Comparison of ENCODE assay signal across 25 cellular contexts in the genomic region with DNA sequence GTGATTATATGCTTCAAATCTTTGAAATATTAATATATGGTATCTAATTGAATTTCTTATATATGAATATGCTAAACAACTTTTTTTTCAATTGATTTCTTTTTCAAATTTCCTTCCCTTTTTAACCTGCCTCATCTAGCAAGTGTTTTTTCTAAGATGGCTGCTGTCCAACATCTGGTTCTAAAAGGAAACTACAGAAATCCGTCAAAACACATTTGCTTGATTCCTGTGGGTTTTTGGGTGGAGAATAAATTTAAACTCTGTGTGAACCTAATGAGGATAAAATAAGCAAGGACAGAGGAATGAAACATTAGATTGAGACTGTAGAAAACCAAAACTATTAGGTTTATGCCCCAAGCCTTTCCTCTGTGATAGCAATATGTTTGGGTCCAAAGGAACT.
DNase-seq lines count a peak whose midpoint lies in the region; ATAC-seq and TF ChIP-seq lines count a peak whose summit lies in the region.
"Had no signal": no experiment of that assay in that cellular context is flagged by ENCODE, and none has a peak within 500 bp of the region (broad histone marks: within the 10 kb centered on the region; RNA-seq: fewer than 3 reads in every experiment).

No MANE protein-coding gene starts in this region.

- H3K4me3 ChIP-seq in AG10803 (ENCODE audit: low read length) (no peak overlapping the region), smooth muscle cell (no peak overlapping the region)
- H3K4me3 ChIP-seq: body of pancreas, lower lobe of right lung, right atrium auricular region had no signal

- DNase-seq in AG10803 (ENCODE audit: low read depth), result peak; percentile 54
- DNase-seq in Kasumi-1 (lab: John Stamatoyannopoulos, UW), result peak; percentile 28 to 35
- peak; percentile 66 for DNase-seq in dedifferentiated amniotic fluid mesenchymal stem cell (ENCODE audit: extremely low spot score)
- peak; percentile 35 for DNase-seq in medulla oblongata (ENCODE audit: extremely low spot score)
- no peak for DNase-seq in NCI-H187 (lab: John Stamatoyannopoulos, UW)
- no peak for DNase-seq in NCI-H1092 treated with DMSO at 0.1 percent for 48 hours (lab: John Stamatoyannopoulos, UW)
- DNase-seq in smooth muscle cell (lab: John Stamatoyannopoulos, UW; ENCODE audit: unreplicated experiment), result no peak
- DNase-seq: ACHN; activated CD4-positive, alpha-beta T cell treated with anti-CD3 and anti-CD28 coated beads for 36 hours; body of pancreas; CD8-positive, alpha-beta T cell; endodermal cell; foreskin keratinocyte; HFFc6; hypothalamus; lower lobe of right lung; NCI-H1436 treated with DMSO at 0.1 percent for 48 hours; NCI-H2171 treated with DMSO at 0.1 percent for 48 hours; NCI-H69; occipital lobe; Right ventricle myocardium superior; T-cell had no signal

- H3K36me3 ChIP-seq in smooth muscle cell (ENCODE audit: low read depth), result no peaks in the 10 kb centered on the region
- H3K36me3 ChIP-seq: lower lobe of right lung, right atrium auricular region had no signal

- H4K20me1 ChIP-seq in smooth muscle cell (ENCODE audit: low read depth), result no peaks in the 10 kb centered on the region

- no peaks in the 10 kb centered on the region for H3K79me2 ChIP-seq in smooth muscle cell (ENCODE audit: low read depth)

- TF ChIP-seq CTCF in AG10803 (conservative IDR thresholded peaks at IDR 0.05; ENCODE audit: low read length) (no peak), smooth muscle cell (IDR thresholded peaks at IDR 0.05; ENCODE audit: borderline replicate concordance, insufficient read depth, poor library complexity, severe bottlenecking) (no peak)

- H3K4me2 ChIP-seq in smooth muscle cell, result no peak overlapping the region

- no peaks in the 10 kb centered on the region for H3K27me3 ChIP-seq in smooth muscle cell (ENCODE audit: low read depth)
- H3K27me3 ChIP-seq: body of pancreas, foreskin keratinocyte, right atrium auricular region had no signal

- no peak for ATAC-seq in GM21529 (IDR thresholded peaks at IDR 0.05; ENCODE audit: unreplicated experiment)
- ATAC-seq: activated CD4-positive, alpha-beta T cell treated with anti-CD3 and anti-CD28 coated beads for 36 hours; activated naive CD4-positive, alpha-beta T cell treated with anti-CD3 and anti-CD28 coated beads, Interleukin-2, amount 50 U/mL, for 72 hours; body of pancreas; CD8-positive, alpha-beta T cell; foreskin keratinocyte; lower lobe of right lung; T-cell had no signal

- no peak overlapping the region for H2AFZ ChIP-seq in smooth muscle cell (ENCODE audit: low read depth)

- 73% methylated on average over 1 of the region's 1 CpG for WGBS in smooth muscle cell (ENCODE audit: low lambda C conversion rate)

- no peak overlapping the region for H3K27ac ChIP-seq in smooth muscle cell (ENCODE audit: low read depth)
- H3K27ac ChIP-seq: body of pancreas, foreskin keratinocyte, lower lobe of right lung, right atrium auricular region had no signal

- no peaks in the 10 kb centered on the region for H3F3A ChIP-seq in smooth muscle cell (ENCODE audit: low read depth)

- H3K4me1 ChIP-seq in smooth muscle cell (ENCODE audit: low read depth), result no peaks in the 10 kb centered on the region
- H3K4me1 ChIP-seq: foreskin keratinocyte, lower lobe of right lung, right atrium auricular region had no signal

- H3K9ac ChIP-seq in smooth muscle cell (ENCODE audit: low read depth), result no peak overlapping the region

- no peaks in the 10 kb centered on the region for H3K9me3 ChIP-seq in smooth muscle cell (replicated peaks; ENCODE audit: low read depth)
- H3K9me3 ChIP-seq: lower lobe of right lung, right atrium auricular region had no signal

Comparison
In these comparisons a context has a peak if more than half of its experiments do, and no peak if none do; other contexts are left out.
1. DNase-seq: peak in AG10803 (single experiment), Kasumi-1 (2 of 2), dedifferentiated amniotic fluid mesenchymal stem cell (single experiment) and medulla oblongata (single experiment); none in NCI-H187 (0 of 2), NCI-H1092 treated with DMSO at 0.1 percent for 48 hours (single experiment) and smooth muscle cell (single experiment).